Comparison of ENCODE assay signal across 8 cellular contexts in genomic region chr3:132661120-132661519, GRCh38. TPM values are rescaled to one million over a fixed set of nuclear protein-coding genes. Genes with fewer than 3 reads are reported as not detected.
A peak's percentile ranks its signal among the peaks of the same experiment; 100 is the strongest.
DNase-seq lines count a peak whose midpoint lies in the region; ATAC-seq and TF ChIP-seq lines count a peak whose summit lies in the region.

No MANE protein-coding gene starts in this region.

- H3K27ac ChIP-seq in SK-N-SH (ENCODE audit: low read depth in 2 of 2, low read length in 1 of 2), result peak overlapping the region in 1 of 2 experiments; percentile 85; a peak in 2 of 4 replicates
- H3K27ac ChIP-seq in stomach smooth muscle (ENCODE audit: low read length), result peak overlapping the region; percentile 91

- H2AFZ ChIP-seq in SK-N-SH (ENCODE audit: low read depth), result peak overlapping the region; percentile 91; the same call in 1 of the 2 replicates

- no peak for ATAC-seq in SK-N-SH treated with all-trans-retinoic acid at 6 μM for 48 hours
- no peak for ATAC-seq in activated B cell treated with CpG ODN at 0.5 μM for 24 hours (ENCODE audit: low read depth)

- POLR2A ChIA-PET in SK-N-SH (lab: Yijun Ruan, JAX) (interaction anchor here (0.7 to 1.4 kb wide), 3 partner anchors 18 to 127 kb away, joined by 3 read pairs; no protein-coding TSS in a partner anchor), activated B cell treated with CpG ODN at 0.5 μM for 24 hours (lab: Charles Lee) (interaction anchor here (1.1 kb wide), 1 partner anchor 8 kb away, joined by 3 read pairs; no protein-coding TSS in a partner anchor)

- CTCF ChIA-PET in SK-N-SH (lab: Yijun Ruan, JAX), result interaction anchor here (0.8 to 3.6 kb wide), 4 partner anchors 10 to 22 kb away, joined by 3 to 21 read pairs (median 3); no protein-coding TSS in a partner anchor
- CTCF ChIA-PET in activated B cell treated with CpG ODN at 0.5 μM for 24 hours (lab: Charles Lee), result interaction anchor here (1.7 kb wide), 1 partner anchor 125 kb away, joined by 6 read pairs; no protein-coding TSS in a partner anchor

- peaks cover 66% of the 10 kb centered on the region for H3K79me2 ChIP-seq in SK-N-SH (ENCODE audit: insufficient read depth)

- intact Hi-C loops in activated B cell treated with CpG ODN at 0.5 μM for 24 hours (cut with micrococcal nuclease), result loop anchor here (2.0 to 10.0 kb wide), 4 partner anchors 914 to 1826 kb away; partner anchors contain the start of genes CDV3, CEP63 and SRPRB

- TF ChIP-seq RAD21 in SK-N-SH (IDR thresholded peaks at IDR 0.05; ENCODE audit: low read length), result no peak

- H3K4me3 Mint-ChIP-seq in activated B cell treated with CpG ODN at 0.5 μM for 24 hours, result peak overlapping the region; percentile 97

- H3K4me3 ChIP-seq in SK-N-SH (ENCODE audit: low read depth in 2 of 2, low read length in 1 of 2), result peak overlapping the region; percentile 81 to 95
- peak overlapping the region; percentile 98 for H3K4me3 ChIP-seq in iPS-18c (ENCODE audit: insufficient read depth, low read depth, low read length)
- H3K4me3 ChIP-seq in stomach smooth muscle (ENCODE audit: low read length in 2 of 2), result peak overlapping the region; percentile 94

- H3K4me1 ChIP-seq in SK-N-SH (ENCODE audit: control insufficient read depth in 1 of 2, insufficient read depth in 2 of 2, low read depth in 1 of 2, low read length in 1 of 2), result peaks cover 9 to 16% of the 10 kb centered on the region in 2 experiments; a peak in 3 of 4 replicates
- peaks cover 11% of the 10 kb centered on the region for H3K4me1 ChIP-seq in stomach smooth muscle (ENCODE audit: control insufficient read depth, insufficient read depth, low read length)

- H3K9me3 ChIP-seq in SK-N-SH, result no peaks in the 10 kb centered on the region
- H3K9me3 ChIP-seq in iPS-18c (ENCODE audit: control insufficient read depth, insufficient read depth, low read length), result no peaks in the 10 kb centered on the region
- H3K9me3 ChIP-seq in stomach smooth muscle (ENCODE audit: control insufficient read depth in 2 of 2, low read length in 2 of 2), result no peaks in the 10 kb centered on the region

- no peak for DNase-seq in SK-N-SH
- DNase-seq in activated B cell treated with CpG ODN at 0.5 μM for 24 hours, result no peak
- DNase-seq in nucleus accumbens (lab: John Stamatoyannopoulos, UW), result no peak
- DNase-seq in HK-2 (ENCODE audit: unreplicated experiment), result no peak
- no peak for DNase-seq in ureter (ENCODE audit: low spot score)

- H3K36me3 ChIP-seq in SK-N-SH (replicated peaks in 1 of 2; ENCODE audit: control insufficient read depth in 1 of 2, insufficient read depth in 2 of 2, low read length in 1 of 2), result peaks cover 6 to 19% of the 10 kb centered on the region in 2 experiments
- H3K36me3 ChIP-seq in stomach smooth muscle (ENCODE audit: control insufficient read depth in 2 of 2, insufficient read depth in 2 of 2, low read length in 2 of 2), result no peaks in the 10 kb centered on the region

- H3F3A ChIP-seq in SK-N-SH (replicated peaks; ENCODE audit: insufficient read depth), result peaks cover 17% of the 10 kb centered on the region

- no peaks in the 10 kb centered on the region for H3K27me3 Mint-ChIP-seq in activated B cell treated with CpG ODN at 0.5 μM for 24 hours

- TF ChIP-seq CTCF in SK-N-SH (IDR thresholded peaks at IDR 0.05) (no peak), activated B cell treated with CpG ODN at 0.5 μM for 24 hours (IDR thresholded peaks at IDR 0.05) (no peak)

- H3K9ac ChIP-seq in SK-N-SH, result peak overlapping the region; percentile 89
- H3K9ac ChIP-seq in stomach smooth muscle (ENCODE audit: low read length in 2 of 2), result peak overlapping the region; percentile 88 to 94

- no peaks in the 10 kb centered on the region for H3K9me3 Mint-ChIP-seq in activated B cell treated with CpG ODN at 0.5 μM for 24 hours

- peak overlapping the region; percentile 89 for H3K4me2 ChIP-seq in SK-N-SH

- no peak for TF ChIP-seq EP300 in SK-N-SH (IDR thresholded peaks at IDR 0.05; ENCODE audit: borderline replicate concordance in 1 of 2, low read depth in 1 of 2, low read length in 1 of 2)

- H3K27me3 ChIP-seq in SK-N-SH (ENCODE audit: insufficient read depth) (no peaks in the 10 kb centered on the region), stomach smooth muscle (ENCODE audit: control insufficient read depth in 1 of 2, insufficient read depth in 2 of 2, low read length in 2 of 2) (no peaks in the 10 kb centered on the region)

- H3K36me3 Mint-ChIP-seq in activated B cell treated with CpG ODN at 0.5 μM for 24 hours (ENCODE audit: low read depth), result peaks cover 10% of the 10 kb centered on the region

- 19% methylated on average over 6 of the region's 6 CpGs for WGBS in SK-N-SH (ENCODE audit: low lambda C conversion rate)

- H3K9me2 ChIP-seq in SK-N-SH, result no peaks in the 10 kb centered on the region

- H3K4me1 Mint-ChIP-seq in activated B cell treated with CpG ODN at 0.5 μM for 24 hours, result peaks cover 32% of the 10 kb centered on the region

- no peaks in the 10 kb centered on the region for H4K20me1 ChIP-seq in SK-N-SH (ENCODE audit: insufficient read depth)

- peak overlapping the region; percentile 93 for H3K27ac Mint-ChIP-seq in activated B cell treated with CpG ODN at 0.5 μM for 24 hours

TF ChIP-seq in SK-N-SH, 30 proteins besides CTCF, POLR2A, EP300 and RAD21 (continues in another document):
- TF ChIP-seq CHD2 (IDR thresholded peaks at IDR 0.05; ENCODE audit: low read length, partially characterized antibody) (no peak), MEF2A (IDR thresholded peaks at IDR 0.05; ENCODE audit: borderline replicate concordance, low read depth) (no peak), MAX (IDR thresholded peaks at IDR 0.05; ENCODE audit: low read depth) (no peak), EZH2phosphoT487 (IDR thresholded peaks at IDR 0.05; ENCODE audit: borderline replicate concordance, low read depth) (no peak), RCOR1 (IDR thresholded peaks at IDR 0.05; ENCODE audit: low read length) (no peak), JUND (IDR thresholded peaks at IDR 0.05) (no peak), GABPA (IDR thresholded peaks at IDR 0.05; ENCODE audit: low read depth) (no peak), ELF1 (IDR thresholded peaks at IDR 0.05) (no peak), FOXM1 (IDR thresholded peaks at IDR 0.05; ENCODE audit: low read depth) (no peak), YY1 (IDR thresholded peaks at IDR 0.05; ENCODE audit: low read depth) (no peak), SMC3 (IDR thresholded peaks at IDR 0.05; ENCODE audit: low read depth, low read length) (no peak), POLR2AphosphoS5 (IDR thresholded peaks at IDR 0.05; ENCODE audit: low read depth, low read length) (no peak), USF1 (IDR thresholded peaks at IDR 0.05; ENCODE audit: borderline replicate concordance, low read depth) (no peak), FOSL2 (IDR thresholded peaks at IDR 0.05; ENCODE audit: borderline replicate concordance, low read depth) (no peak)

TF ChIP-seq in SK-N-SH treated with all-trans-retinoic acid at 6 μM for 48 hours, 23 proteins besides CTCF, POLR2A, EP300 and RAD21 (continues in another document):
- TF ChIP-seq TCF4 (CRISPR knock-in tag; IDR thresholded peaks at IDR 0.05; ENCODE audit: borderline replicate concordance) (no peak), CREB5 (CRISPR knock-in tag; IDR thresholded peaks at IDR 0.05; ENCODE audit: low read depth) (no peak), TSHZ2 (CRISPR knock-in tag; IDR thresholded peaks at IDR 0.05) (no peak), BACH2 (CRISPR knock-in tag; IDR thresholded peaks at IDR 0.05; ENCODE audit: borderline replicate concordance) (no peak), ZC3H10 (CRISPR knock-in tag; IDR thresholded peaks at IDR 0.05) (no peak), TOX (CRISPR knock-in tag; IDR thresholded peaks at IDR 0.05; ENCODE audit: borderline replicate concordance) (no peak), ZNF565 (CRISPR knock-in tag; conservative IDR thresholded peaks at IDR 0.05; ENCODE audit: low read depth) (no peak), ARNTL (CRISPR knock-in tag; IDR thresholded peaks at IDR 0.05; ENCODE audit: borderline replicate concordance, low read depth) (no peak)

RNA-seq across cellular contexts. Expression of gene UBA5, which starts 1.0 kb away (rescaled TPM):
- 33.0 and 38.3 TPM in 2 replicates for polyA plus RNA-seq in SK-N-SH (2012; rRNA removed)
- 31.1 and 33.0 TPM in 2 replicates for polyA plus RNA-seq in SK-N-SH (2012; cell fraction: cytosol; rRNA removed)
- polyA plus RNA-seq in SK-N-SH (2012; cell fraction: nucleus; rRNA removed), result 47.7 and 65.7 TPM in 2 replicates
- total RNA-seq in activated B cell treated with CpG ODN at 0.5 μM for 24 hours, result 34.3 and 36.4 TPM in 2 replicates
- total RNA-seq in ureter, result 49.1 TPM

RNA-seq across cellular contexts. Expression of gene ACAD11, which starts 1.5 kb away (rescaled TPM):
- polyA plus RNA-seq in SK-N-SH (2012; rRNA removed), result 16.3 and 29.2 TPM in 2 replicates
- 9.7 and 12.1 TPM in 2 replicates for polyA plus RNA-seq in SK-N-SH (2012; cell fraction: cytosol; rRNA removed)
- polyA plus RNA-seq in SK-N-SH (2012; cell fraction: nucleus; rRNA removed), result 67.3 and 114 TPM in 2 replicates
- total RNA-seq in activated B cell treated with CpG ODN at 0.5 μM for 24 hours, result 16.4 and 24.0 TPM in 2 replicates
- total RNA-seq in ureter, result 23.5 TPM
